In the genomic region with DNA sequence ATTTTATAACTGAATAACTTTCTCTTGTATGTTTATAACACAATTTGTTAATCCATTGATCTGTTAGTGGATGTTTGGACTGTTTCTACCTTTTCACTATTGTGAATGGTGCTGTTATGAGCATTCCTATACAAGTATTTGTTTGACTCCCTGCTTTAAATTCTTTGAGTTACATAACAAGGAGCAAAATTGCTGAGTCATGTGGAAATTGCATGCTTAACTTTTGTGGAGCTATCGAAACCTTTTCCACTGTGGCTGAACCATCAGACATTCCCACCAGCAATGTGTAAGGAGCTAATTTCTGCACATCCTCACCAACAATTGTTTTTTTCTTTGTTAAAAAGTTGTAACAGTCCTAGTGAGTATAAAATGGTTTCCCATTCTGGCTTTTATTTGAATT, we compare ENCODE assay signal across 17 cellular contexts.
A peak's percentile ranks its signal among the peaks of the same experiment; 100 is the strongest.
DNase-seq lines count a peak whose midpoint lies in the region; ATAC-seq and TF ChIP-seq lines count a peak whose summit lies in the region.
"Had no signal": no experiment of that assay in that cellular context is flagged by ENCODE, and none has a peak within 500 bp of the region (broad histone marks: within the 10 kb centered on the region; RNA-seq: fewer than 3 reads in every experiment).

No MANE protein-coding gene starts in this region.

- no peaks in the 10 kb centered on the region for H3K4me1 ChIP-seq in IMR-90 (ENCODE audit: control insufficient read depth, insufficient read depth, low read length)
- H3K4me1 ChIP-seq: BE2C had no signal

- H3K36me3 ChIP-seq in IMR-90 (ENCODE audit: control insufficient read depth, insufficient read depth, low read length) (no peaks in the 10 kb centered on the region), SU-DHL-6 (ENCODE audit: low read length) (no peaks in the 10 kb centered on the region)
- H3K36me3 ChIP-seq: BE2C had no signal

- H2AFZ ChIP-seq in IMR-90 (replicated peaks; ENCODE audit: low read length, poor library complexity) (no peak overlapping the region), SU-DHL-6 (ENCODE audit: low read depth, low read length, severe bottlenecking) (peak overlapping the region; percentile 59)

- in situ Hi-C loops in IMR-90 (cut with MboI; ENCODE audit: low sequenced_read_pairs) (no loop called here), KBM-7 (cut with MboI; ENCODE audit: low pct_unique_long_range_greater_than_20kb, low sequenced_read_pairs) (no loop called here)

- no peak overlapping the region for H3K14ac ChIP-seq in IMR-90 (replicated peaks; ENCODE audit: low read depth, low read length)

- no peak overlapping the region for H2BK20ac ChIP-seq in IMR-90 (ENCODE audit: low read depth, low read length)

- no peaks in the 10 kb centered on the region for H3K79me1 ChIP-seq in IMR-90 (ENCODE audit: low read depth in 1 of 2, low read length in 2 of 2)

- no peak overlapping the region for H2BK15ac ChIP-seq in IMR-90 (ENCODE audit: low read depth, low read length)

- no peak overlapping the region for H2AK5ac ChIP-seq in IMR-90 (ENCODE audit: low read depth, low read length)

- H3K23ac ChIP-seq in IMR-90 (ENCODE audit: low read depth, low read length), result no peak overlapping the region

- H2BK5ac ChIP-seq in IMR-90 (ENCODE audit: low read depth, low read length, poor library complexity, severe bottlenecking), result no peak overlapping the region

- WGBS in IMR-90 (ENCODE audit: extremely low coverage in 2 of 2, insufficient read length in 1 of 2), 2 experiments, result no CpG with 5 or more reads among the region's 1 CpG

- no peak overlapping the region for H3K4ac ChIP-seq in IMR-90 (ENCODE audit: low read depth, low read length)

- no peaks in the 10 kb centered on the region for H4K20me1 ChIP-seq in IMR-90 (ENCODE audit: insufficient read depth, low read length)
- H4K20me1 ChIP-seq in SU-DHL-6 (ENCODE audit: low read depth, low read length), result no peaks in the 10 kb centered on the region

- no peaks in the 10 kb centered on the region for H3K27me3 ChIP-seq in IMR-90 (ENCODE audit: control insufficient read depth, insufficient read depth, low read length)
- no peaks in the 10 kb centered on the region for H3K27me3 ChIP-seq in SU-DHL-6 (ENCODE audit: low read length)
- H3K27me3 ChIP-seq: BE2C had no signal

- H4K5ac ChIP-seq in IMR-90 (ENCODE audit: low read depth, low read length), result no peak overlapping the region

- H3K27ac ChIP-seq in IMR-90 (ENCODE audit: insufficient read depth, low read length) (no peak overlapping the region), SU-DHL-6 (ENCODE audit: low read depth, low read length) (no peak overlapping the region)

- TF ChIP-seq POLR2A in IMR-90 (IDR thresholded peaks at IDR 0.05; ENCODE audit: low read depth, low read length) (no peak), erythroblast (IDR thresholded peaks at IDR 0.05; ENCODE audit: low read length) (no peak)

- TF ChIP-seq RAD21 in IMR-90 (IDR thresholded peaks at IDR 0.05; ENCODE audit: low read length), result no peak

- H3F3A ChIP-seq in SU-DHL-6 (ENCODE audit: insufficient read depth), result no peaks in the 10 kb centered on the region

- no peak overlapping the region for H3K56ac ChIP-seq in IMR-90 (ENCODE audit: extremely low read depth, insufficient read depth, low read length)

- no peak overlapping the region for H3K4me3 ChIP-seq in IMR-90 (ENCODE audit: insufficient read depth, low read depth, low read length)
- H3K4me3 ChIP-seq in SU-DHL-6 (ENCODE audit: insufficient read depth, low read length, poor library complexity, severe bottlenecking), result no peak overlapping the region
- no peak overlapping the region for H3K4me3 ChIP-seq in epithelial cell of esophagus (ENCODE audit: low read length)

- H4K8ac ChIP-seq in IMR-90 (ENCODE audit: low read depth in 2 of 2, low read length in 2 of 2), result no peak overlapping the region

- H3K9ac ChIP-seq in IMR-90 (ENCODE audit: low read depth, low read length), result no peak overlapping the region
- H3K9ac ChIP-seq in SU-DHL-6 (ENCODE audit: low read length), result no peak overlapping the region

- no peak overlapping the region for H2AK9ac ChIP-seq in IMR-90 (replicated peaks; ENCODE audit: low read depth, low read length, poor library complexity)

- CTCF ChIA-PET in IMR-90 (lab: Yijun Ruan, JAX), result no interaction called here

- H3K18ac ChIP-seq in IMR-90 (ENCODE audit: low read depth, low read length), result no peak overlapping the region

- TF ChIP-seq CTCF in IMR-90 (conservative IDR thresholded peaks at IDR 0.05; ENCODE audit: low read depth, low read length) (no peak), SU-DHL-6 (IDR thresholded peaks at IDR 0.05; ENCODE audit: insufficient read depth, low read length, poor library complexity, severe bottlenecking) (no peak), epithelial cell of esophagus (IDR thresholded peaks at IDR 0.05; ENCODE audit: insufficient read depth, low read depth, low read length, missing control alignments) (no peak)

- peaks cover 2% of the 10 kb centered on the region; the same call in 1 of the 2 replicates for H3K9me3 ChIP-seq in IMR-90 (ENCODE audit: control insufficient read depth, insufficient read depth, low read length)
- no peaks in the 10 kb centered on the region for H3K9me3 ChIP-seq in SU-DHL-6 (ENCODE audit: insufficient read depth, low read length)
- H3K9me3 ChIP-seq: BE2C had no signal

- H3K9me2 ChIP-seq in SU-DHL-6 (replicated peaks; ENCODE audit: insufficient read depth, low read length), result no peaks in the 10 kb centered on the region

- POLR2A ChIA-PET in IMR-90 (lab: Charles Lee; ENCODE audit: unreplicated experiment), result no interaction called here

- H3K4me2 ChIP-seq in IMR-90 (ENCODE audit: low read depth, low read length) (no peak overlapping the region), SU-DHL-6 (ENCODE audit: low read depth, low read length, poor library complexity, severe bottlenecking) (no peak overlapping the region)

- no peaks in the 10 kb centered on the region for H3K79me2 ChIP-seq in SU-DHL-6 (ENCODE audit: insufficient read depth, low read length)

- BruUV-seq in IMR-90 (replicated peaks; lab: Mats Ljungman, UMichigan), result no TSS peak

- dilution Hi-C loops in IMR-90 (cut with HindIII; ENCODE audit: low sequenced_read_pairs, unreplicated experiment), result no loop called here

- no peaks in the 10 kb centered on the region for H3K9me1 ChIP-seq in IMR-90 (ENCODE audit: insufficient read depth, low read length)

- ATAC-seq in IMR-90 (ENCODE audit: low read depth) (no peak), HG02678 (IDR thresholded peaks at IDR 0.05; ENCODE audit: unreplicated experiment) (no peak)
- ATAC-seq: T-cell had no signal

- DNase-seq in IMR-90, result no peak
- peak; percentile 21 for DNase-seq in epithelial cell of esophagus (ENCODE audit: low read depth)
- DNase-seq in renal cortical epithelial cell (ENCODE audit: low read depth), result peak; percentile 40
- DNase-seq in NCI-H1092 treated with DMSO at 0.1 percent for 48 hours (lab: John Stamatoyannopoulos, UW), result no peak
- no peak for DNase-seq in erythroblast (lab: John Stamatoyannopoulos, UW)
- no peak for DNase-seq in KBM-7
- DNase-seq: BE2C; Calu3; CD4-positive, alpha-beta T cell; DMS79; NCI-H187 treated with DMSO at 0.1 percent for 48 hours; NCI-H2171; NCI-H446 treated with DMSO at 0.1 percent for 48 hours; NK-92 treated with Interleukin-12 subunit alpha and Interleukin-12 subunit beta, amount 100 ng/mL, for 24 hours; T-cell had no signal

- intact Hi-C loops in IMR-90 (cut with micrococcal nuclease), result no loop called here

- H4K91ac ChIP-seq in IMR-90 (ENCODE audit: insufficient read depth, low read depth, low read length), result no peak overlapping the region

- no peak overlapping the region for H2BK120ac ChIP-seq in IMR-90 (ENCODE audit: low read depth, low read length)

TF ChIP-seq in IMR-90, 13 proteins besides CTCF, POLR2A, EP300 and RAD21:
- TF ChIP-seq MAZ (IDR thresholded peaks at IDR 0.05; ENCODE audit: borderline replicate concordance, low read depth, low read length), result no peak
- TF ChIP-seq, protein P1, sequence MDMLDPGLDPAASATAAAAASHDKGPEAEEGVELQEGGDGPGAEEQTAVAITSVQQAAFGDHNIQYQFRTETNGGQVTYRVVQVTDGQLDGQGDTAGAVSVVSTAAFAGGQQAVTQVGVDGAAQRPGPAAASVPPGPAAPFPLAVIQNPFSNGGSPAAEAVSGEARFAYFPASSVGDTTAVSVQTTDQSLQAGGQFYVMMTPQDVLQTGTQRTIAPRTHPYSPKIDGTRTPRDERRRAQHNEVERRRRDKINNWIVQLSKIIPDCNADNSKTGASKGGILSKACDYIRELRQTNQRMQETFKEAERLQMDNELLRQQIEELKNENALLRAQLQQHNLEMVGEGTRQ (IDR thresholded peaks at IDR 0.05; ENCODE audit: low read depth, low read length), result no peak
- peak; percentile 88 for TF ChIP-seq NFE2L2 (IDR thresholded peaks at IDR 0.05; ENCODE audit: low read depth, low read length)
- TF ChIP-seq MAFK (IDR thresholded peaks at IDR 0.05; ENCODE audit: low read depth, low read length), result peak; percentile 94
- no peak for TF ChIP-seq BHLHE40 (IDR thresholded peaks at IDR 0.05; ENCODE audit: low read depth, low read length)
- TF ChIP-seq CHD1 (IDR thresholded peaks at IDR 0.05; ENCODE audit: low read depth, low read length), result no peak
- TF ChIP-seq FOS (IDR thresholded peaks at IDR 0.05; ENCODE audit: low read depth, low read length), result no peak
- no peak for TF ChIP-seq SMC3 (IDR thresholded peaks at IDR 0.05; ENCODE audit: low read depth, low read length)

Comparison
In these comparisons a context has a peak if more than half of its experiments do, and no peak if none do; other contexts are left out.
1. DNase-seq: peak in epithelial cell of esophagus (single experiment) and renal cortical epithelial cell (single experiment); none in IMR-90 (single experiment), NCI-H1092 treated with DMSO at 0.1 percent for 48 hours (single experiment), erythroblast (0 of 2) and KBM-7 (single experiment).